ENCODE assay signal across 8 cellular contexts in the genomic region with DNA sequence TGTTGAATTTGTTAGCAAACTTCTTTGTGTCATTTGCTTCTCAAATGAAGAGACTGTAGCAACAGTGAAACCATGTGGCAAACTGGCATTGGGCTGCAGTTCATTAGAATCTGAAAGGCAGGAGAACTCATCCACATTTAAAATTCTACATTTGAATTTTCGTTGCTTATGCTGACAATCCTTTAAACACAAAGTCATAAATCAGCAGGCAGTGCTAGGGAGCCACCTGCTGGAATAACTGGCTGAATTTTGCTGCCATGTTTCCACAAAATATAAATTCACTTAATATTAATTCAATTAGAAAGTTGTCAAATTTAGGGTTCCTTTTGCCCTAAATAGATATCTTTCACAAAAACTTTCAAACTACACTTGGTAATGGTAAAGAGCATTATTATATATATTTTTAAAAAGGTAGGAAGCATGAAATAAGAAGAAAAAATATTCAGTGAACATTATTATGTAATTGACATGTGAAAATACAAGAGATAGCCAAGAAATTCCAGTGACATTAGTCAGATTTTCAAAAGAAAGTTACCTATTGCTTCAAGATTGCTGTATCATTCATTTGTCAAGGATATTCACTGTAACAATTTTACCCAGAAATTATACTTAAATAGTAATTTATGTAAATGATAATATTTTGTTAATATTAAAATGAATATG.
DNase-seq lines count a peak whose midpoint lies in the region; ATAC-seq and TF ChIP-seq lines count a peak whose summit lies in the region.

No MANE protein-coding gene starts in this region.

- DNase-seq in AG10803 (ENCODE audit: low read depth) = peak; percentile 0
- peak; percentile 12 for DNase-seq in astrocyte of the hippocampus (ENCODE audit: low read depth, low spot score)
- DNase-seq in left lobe of liver (ENCODE audit: low spot score) = peak; percentile 51
- DNase-seq in spleen = no peak

- intact Hi-C loops in spleen (cut with DNase I; ENCODE audit: low total_unique reads) = no loop called here

- peaks cover 19% of the 10 kb centered on the region for H3K4me1 ChIP-seq in HUES48 (ENCODE audit: control insufficient read depth, insufficient read depth, low read length)
- H3K4me1 ChIP-seq in gastroesophageal sphincter = no peaks in the 10 kb centered on the region
- H3K4me1 ChIP-seq in spleen = no peaks in the 10 kb centered on the region

- TF ChIP-seq POLR2A in gastroesophageal sphincter (IDR thresholded peaks at IDR 0.05) (no peak), spleen (IDR thresholded peaks at IDR 0.05) (no peak)

- H3K9me3 ChIP-seq in HUES48 (ENCODE audit: control insufficient read depth, insufficient read depth, low read length) = no peaks in the 10 kb centered on the region
- no peaks in the 10 kb centered on the region for H3K9me3 ChIP-seq in gastroesophageal sphincter
- H3K9me3 ChIP-seq in spleen = peaks cover 0 to 8% (median 2%) of the 10 kb centered on the region in 8 donors

- no peak overlapping the region for H3K9ac ChIP-seq in HUES48 (ENCODE audit: low read depth, low read length)

- H3K27ac ChIP-seq in HUES48 (ENCODE audit: low read depth, low read length) (peak overlapping the region; percentile 73), gastroesophageal sphincter (no peak overlapping the region), spleen (no peak overlapping the region)

- no peak for TF ChIP-seq EP300 in gastroesophageal sphincter (IDR thresholded peaks at IDR 0.05)

- TF ChIP-seq CTCF in AG10803 (conservative IDR thresholded peaks at IDR 0.05; ENCODE audit: low read length) = peak; percentile 23; the same call in 1 of the 2 replicates
- peak in 1 of 4 experiments; percentile 33 for TF ChIP-seq CTCF in gastroesophageal sphincter (IDR thresholded peaks at IDR 0.05)
- peak in 1 of 11 experiments; percentile 14 for TF ChIP-seq CTCF in spleen (IDR thresholded peaks at IDR 0.05 in 8 of 11, conservative IDR thresholded peaks at IDR 0.05 in 3 of 11)

- H3K27me3 ChIP-seq in HUES48 (ENCODE audit: control insufficient read depth, insufficient read depth, low read length) (no peaks in the 10 kb centered on the region), gastroesophageal sphincter (no peaks in the 10 kb centered on the region), spleen (replicated peaks in 1 of 7) (no peaks in the 10 kb centered on the region)

- ATAC-seq in left lobe of liver = peak; percentile 92
- no peak for ATAC-seq in gastroesophageal sphincter
- ATAC-seq in HG03108 (IDR thresholded peaks at IDR 0.05; ENCODE audit: unreplicated experiment) = no peak
- no peak for ATAC-seq in HG02798 (IDR thresholded peaks at IDR 0.05; ENCODE audit: poor library complexity, unreplicated experiment)

- WGBS in gastroesophageal sphincter (ENCODE audit: low coverage in 1 of 2), 2 donors = 0% methylated on average over 1 of the region's 1 CpG
- 0 to 3% (median 0%) methylated on average over 1 of the region's 1 CpG for WGBS in spleen, 5 donors

- no peaks in the 10 kb centered on the region for H3K36me3 ChIP-seq in HUES48 (ENCODE audit: control insufficient read depth, insufficient read depth, low read length)
- no peaks in the 10 kb centered on the region for H3K36me3 ChIP-seq in gastroesophageal sphincter
- H3K36me3 ChIP-seq in spleen = no peaks in the 10 kb centered on the region

- H3K4me3 ChIP-seq in AG10803 (ENCODE audit: low read length) = no peak overlapping the region
- H3K4me3 ChIP-seq in HUES48 (ENCODE audit: low read depth, low read length) = 0 out of 2 replicates have a peak overlapping the region, but pooled peaks have one; percentile 7
- no peak overlapping the region for H3K4me3 ChIP-seq in gastroesophageal sphincter
- H3K4me3 ChIP-seq in spleen = no peak overlapping the region
